8 cellular contexts compared by ENCODE assay signal in the genomic region with DNA sequence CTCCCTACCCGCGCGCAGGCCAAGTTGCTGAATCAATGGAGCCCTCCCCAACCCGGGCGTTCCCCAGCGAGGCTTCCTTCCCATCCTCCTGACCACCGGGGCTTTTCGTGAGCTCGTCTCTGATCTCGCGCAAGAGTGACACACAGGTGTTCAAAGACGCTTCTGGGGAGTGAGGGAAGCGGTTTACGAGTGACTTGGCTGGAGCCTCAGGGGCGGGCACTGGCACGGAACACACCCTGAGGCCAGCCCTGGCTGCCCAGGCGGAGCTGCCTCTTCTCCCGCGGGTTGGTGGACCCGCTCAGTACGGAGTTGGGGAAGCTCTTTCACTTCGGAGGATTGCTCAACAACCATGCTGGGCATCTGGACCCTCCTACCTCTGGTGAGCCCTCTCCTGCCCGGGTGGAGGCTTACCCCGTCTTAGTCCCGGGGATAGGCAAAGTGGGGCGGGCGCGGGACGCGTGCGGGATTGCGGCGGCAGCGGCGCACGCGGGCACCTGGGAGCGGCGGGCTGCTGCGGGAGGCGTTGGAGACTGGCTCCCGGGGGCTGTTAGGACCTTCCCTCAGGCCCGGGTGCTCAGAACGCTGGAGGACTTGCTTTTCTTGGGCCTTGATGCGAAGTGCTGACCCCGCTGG. TPM values are rescaled to one million over a fixed set of nuclear protein-coding genes. Genes with fewer than 3 reads are reported as not detected.
DNase-seq lines count a peak whose midpoint lies in the region; ATAC-seq and TF ChIP-seq lines count a peak whose summit lies in the region.

A gene (plus strand): TSS at position 271 of the 633 bp plus-strand sequence. CDS start 79 bp downstream, at position 350.

- peaks cover 11% of the 10 kb centered on the region for H3K9me3 Mint-ChIP-seq in activated naive CD8-positive, alpha-beta T cell treated with anti-CD3 and anti-CD28 coated beads for 36 hours
- no peaks in the 10 kb centered on the region for H3K9me3 Mint-ChIP-seq in progenitor cell of endocrine pancreas (ENCODE audit: low read depth)

- ATAC-seq in GM19328 (IDR thresholded peaks at IDR 0.05; ENCODE audit: unreplicated experiment) (peak; percentile 65), HG03457 (IDR thresholded peaks at IDR 0.05; ENCODE audit: unreplicated experiment) (peak; percentile 53)

- peaks cover 53% of the 10 kb centered on the region for H3K4me1 Mint-ChIP-seq in activated naive CD8-positive, alpha-beta T cell treated with anti-CD3 and anti-CD28 coated beads for 36 hours
- peaks cover 5% of the 10 kb centered on the region for H3K4me1 Mint-ChIP-seq in progenitor cell of endocrine pancreas (ENCODE audit: low read depth)

- no peaks in the 10 kb centered on the region for H3K9me3 ChIP-seq in BLaER1
- no peaks in the 10 kb centered on the region for H3K9me3 ChIP-seq in cardiac muscle cell (ENCODE audit: low read depth)

- H3K27ac Mint-ChIP-seq in activated naive CD8-positive, alpha-beta T cell treated with anti-CD3 and anti-CD28 coated beads for 36 hours = peak within 1 kb of the TSS; percentile 98
- H3K27ac Mint-ChIP-seq in progenitor cell of endocrine pancreas = peak within 1 kb of the TSS; percentile 63

- peak within 1 kb of the TSS; percentile 98 for H3K4me3 Mint-ChIP-seq in activated naive CD8-positive, alpha-beta T cell treated with anti-CD3 and anti-CD28 coated beads for 36 hours
- peak within 1 kb of the TSS; percentile 89 for H3K4me3 Mint-ChIP-seq in progenitor cell of endocrine pancreas (ENCODE audit: low read depth)

- H3K9ac ChIP-seq in BLaER1 = peak within 1 kb of the TSS; percentile 66

- no peaks in the 10 kb centered on the region for H4K20me1 ChIP-seq in BLaER1

- DNase-seq in SKM-1 (lab: John Stamatoyannopoulos, UW; ENCODE audit: unreplicated experiment) = peak; percentile 88
- peak; percentile 80 for DNase-seq in activated naive CD8-positive, alpha-beta T cell treated with anti-CD3 and anti-CD28 coated beads for 36 hours
- peak; percentile 45 to 85 for DNase-seq in cardiac muscle cell (ENCODE audit: low read depth in 1 of 2, low spot score in 1 of 2)
- peak; percentile 14 for DNase-seq in progenitor cell of endocrine pancreas (ENCODE audit: low spot score, unreplicated experiment)

- no peaks in the 10 kb centered on the region for H3K27me3 ChIP-seq in BLaER1
- peaks cover 31% of the 10 kb centered on the region for H3K27me3 ChIP-seq in cardiac muscle cell

- no peak for TF ChIP-seq CTCF in cardiac muscle cell (IDR thresholded peaks at IDR 0.05; ENCODE audit: low read depth, low read length)
- no peak for TF ChIP-seq CTCF in progenitor cell of endocrine pancreas (IDR thresholded peaks at IDR 0.05; ENCODE audit: unreplicated experiment)

- H3K4me1 ChIP-seq in BLaER1 (peaks cover 30% of the 10 kb centered on the region), cardiac muscle cell (ENCODE audit: low read depth) (no peaks in the 10 kb centered on the region), urinary bladder (ENCODE audit: insufficient read depth) (no peaks in the 10 kb centered on the region)

- H3K27ac ChIP-seq in BLaER1 (peak within 1 kb of the TSS; percentile 33; the same call in 1 of the 2 replicates), cardiac muscle cell (no peak within 1 kb of the TSS), urinary bladder (ENCODE audit: low read depth) (peak within 1 kb of the TSS; percentile 96)

- WGBS in urinary bladder = under 1% methylated on average over 46 of the region's 46 CpGs

- H3K27me3 Mint-ChIP-seq in activated naive CD8-positive, alpha-beta T cell treated with anti-CD3 and anti-CD28 coated beads for 36 hours = no peaks in the 10 kb centered on the region
- H3K27me3 Mint-ChIP-seq in progenitor cell of endocrine pancreas = peaks cover 59% of the 10 kb centered on the region

- H3K36me3 ChIP-seq in BLaER1 (no peaks in the 10 kb centered on the region), cardiac muscle cell (no peaks in the 10 kb centered on the region), urinary bladder (ENCODE audit: insufficient read depth) (no peaks in the 10 kb centered on the region)

- peaks cover 25% of the 10 kb centered on the region for H3K36me3 Mint-ChIP-seq in activated naive CD8-positive, alpha-beta T cell treated with anti-CD3 and anti-CD28 coated beads for 36 hours
- H3K36me3 Mint-ChIP-seq in progenitor cell of endocrine pancreas (ENCODE audit: insufficient read depth) = no peaks in the 10 kb centered on the region

- peak within 1 kb of the TSS; percentile 75 for H3K4me3 ChIP-seq in BLaER1
- H3K4me3 ChIP-seq in cardiac muscle cell = peak within 1 kb of the TSS; percentile 53
- H3K4me3 ChIP-seq in urinary bladder (ENCODE audit: low read depth, low read length) = peak within 1 kb of the TSS; percentile 86

- H3K4me2 ChIP-seq in BLaER1 = peak within 1 kb of the TSS; percentile 88

RNA-seq across cellular contexts. Expression of the gene that starts here (rescaled TPM):
- 10 to 100 TPM; 31.1 to 33.4 TPM for total RNA-seq in activated naive CD8-positive, alpha-beta T cell treated with anti-CD3 and anti-CD28 coated beads for 36 hours
- 0.67 and 1.2 TPM in 2 replicates for total RNA-seq in cardiac muscle cell
- 0.77 and 1.9 TPM in 2 replicates for polyA plus RNA-seq in cardiac muscle cell
- 1.9 and 2.7 TPM in 2 replicates for total RNA-seq in progenitor cell of endocrine pancreas
- total RNA-seq in urinary bladder = 48.3 TPM
- polyA plus RNA-seq in urinary bladder = 9.5 TPM

Comparison
In these comparisons a context has a peak if more than half of its experiments do, and no peak if none do; other contexts are left out.
1. DNase-seq: peak in every context shown above with its lines; median percentile 88 in SKM-1; 80 in activated naive CD8-positive, alpha-beta T cell treated with anti-CD3 and anti-CD28 coated beads for 36 hours; 65 in cardiac muscle cell; 14 in progenitor cell of endocrine pancreas.